8 cellular contexts compared by ENCODE assay signal in the genomic region with DNA sequence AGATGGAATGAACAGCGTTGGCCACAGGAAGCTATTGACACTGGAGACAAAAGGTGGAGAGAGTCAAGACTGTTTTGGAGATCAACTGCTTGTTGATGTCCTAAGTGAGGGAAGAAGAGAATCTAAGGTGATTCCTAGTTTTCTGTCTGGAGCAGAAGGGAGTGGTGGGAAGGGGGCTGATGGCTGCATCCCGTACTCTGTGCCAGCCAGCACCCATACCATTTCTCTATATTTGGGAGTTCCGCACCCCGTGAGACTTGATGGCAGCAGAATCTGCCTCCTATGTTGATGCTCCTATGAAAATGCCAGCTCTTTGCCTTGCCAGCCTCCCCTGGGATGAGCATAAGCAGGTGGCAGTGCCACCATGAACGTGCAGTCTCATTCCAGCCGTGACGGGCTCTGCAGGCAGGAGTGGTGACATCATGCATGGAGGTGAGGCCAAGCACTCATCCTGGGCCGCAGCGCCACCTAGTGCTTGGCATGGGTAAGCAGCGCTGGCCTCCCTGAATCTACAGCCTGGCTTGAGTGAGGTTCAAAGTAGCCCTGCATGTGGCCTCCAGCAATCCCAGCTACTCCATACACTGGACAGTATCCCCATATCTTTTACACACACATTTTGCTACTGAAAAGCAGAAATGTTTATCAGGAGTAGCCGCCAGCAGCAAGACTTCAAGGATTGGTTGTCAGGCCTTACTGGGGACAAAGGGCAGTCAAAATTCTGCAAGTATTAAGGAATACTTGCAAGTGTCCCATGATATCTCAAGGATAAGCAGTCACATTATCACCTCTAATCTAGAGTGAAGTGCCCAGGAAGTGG. TPM values are rescaled to one million over a fixed set of nuclear protein-coding genes. Genes with fewer than 3 reads are reported as not detected.
DNase-seq lines count a peak whose midpoint lies in the region; ATAC-seq and TF ChIP-seq lines count a peak whose summit lies in the region.

No MANE protein-coding gene starts in this region.

- no peak overlapping the region for H3K4me3 ChIP-seq in KMS-11 (IDR thresholded peaks at IDR 0.05; ENCODE audit: insufficient read depth, low read depth, low read length)
- no peak overlapping the region for H3K4me3 ChIP-seq in fibroblast of lung (replicated peaks in 1 of 4; ENCODE audit: control extremely low read depth in 1 of 4, insufficient read depth in 1 of 4, low read depth in 3 of 4, low read length in 4 of 4)

- no peaks in the 10 kb centered on the region for H4K20me1 ChIP-seq in KMS-11 (ENCODE audit: insufficient read depth)
- H4K20me1 ChIP-seq in fibroblast of lung (ENCODE audit: control insufficient read depth, extremely low read depth, insufficient read depth, low read length): no peaks in the 10 kb centered on the region

- H3K4me1 ChIP-seq in KMS-11 (ENCODE audit: low read depth, poor library complexity, severe bottlenecking): peaks cover 6% of the 10 kb centered on the region
- peaks cover 3% of the 10 kb centered on the region for H3K4me1 ChIP-seq in fibroblast of lung (ENCODE audit: control insufficient read depth, extremely low read depth, insufficient read depth, low read length)

- H3K9ac ChIP-seq in KMS-11: no peak overlapping the region
- H3K9ac ChIP-seq in fibroblast of lung (ENCODE audit: insufficient read depth, low read length): no peak overlapping the region

- peaks cover 16% of the 10 kb centered on the region for H3K4me1 Mint-ChIP-seq in activated T-cell treated with anti-CD3 and anti-CD28 coated beads, Interleukin-2, amount 50 U/mL, for 4 hours (ENCODE audit: low read depth)
- H3K4me1 Mint-ChIP-seq in nephron: peaks cover 10% of the 10 kb centered on the region

- H3K9me3 ChIP-seq in fibroblast of lung (ENCODE audit: control insufficient read depth, insufficient read depth, low read depth, low read length): no peaks in the 10 kb centered on the region

- no peak overlapping the region for H3K4me3 Mint-ChIP-seq in activated T-cell treated with anti-CD3 and anti-CD28 coated beads, Interleukin-2, amount 50 U/mL, for 4 hours
- peak overlapping the region in 2 of 3 experiments; percentile 26 to 39 for H3K4me3 Mint-ChIP-seq in nephron

- no peaks in the 10 kb centered on the region for H3K79me2 ChIP-seq in KMS-11 (ENCODE audit: insufficient read depth, low read depth)
- H3K79me2 ChIP-seq in fibroblast of lung (ENCODE audit: control insufficient read depth, insufficient read depth, low read length): no peaks in the 10 kb centered on the region

- H2AFZ ChIP-seq in KMS-11 (ENCODE audit: low read depth): peak overlapping the region; percentile 45; the same call in 1 of the 2 replicates
- H2AFZ ChIP-seq in fibroblast of lung (ENCODE audit: low read length): peak overlapping the region; percentile 29

- no peak overlapping the region for H3K27ac ChIP-seq in KMS-11
- no peak overlapping the region for H3K27ac ChIP-seq in fibroblast of lung (ENCODE audit: insufficient read depth, low read length)

- H3K9me3 Mint-ChIP-seq in activated T-cell treated with anti-CD3 and anti-CD28 coated beads, Interleukin-2, amount 50 U/mL, for 4 hours: no peaks in the 10 kb centered on the region
- no peaks in the 10 kb centered on the region for H3K9me3 Mint-ChIP-seq in nephron

- TF ChIP-seq CTCF in KMS-11 (conservative IDR thresholded peaks at IDR 0.05; ENCODE audit: low read depth, low read length): peak; percentile 98
- peak; percentile 89 to 99 for TF ChIP-seq CTCF in fibroblast of lung (conservative IDR thresholded peaks at IDR 0.05 in 1 of 2, IDR thresholded peaks at IDR 0.05 in 1 of 2; ENCODE audit: low read depth in 1 of 2, low read length in 2 of 2)
- peak; percentile 88 to 93 (median 90) for TF ChIP-seq CTCF in nephron (IDR thresholded peaks at IDR 0.05; ENCODE audit: unreplicated experiment in 3 of 3)

- H3K27me3 Mint-ChIP-seq in activated T-cell treated with anti-CD3 and anti-CD28 coated beads, Interleukin-2, amount 50 U/mL, for 4 hours (ENCODE audit: low read depth): peaks cover 9% of the 10 kb centered on the region
- H3K27me3 Mint-ChIP-seq in nephron (ENCODE audit: low read depth): peaks cover 11% of the 10 kb centered on the region

- no peaks in the 10 kb centered on the region for H3K27me3 ChIP-seq in KMS-11 (ENCODE audit: insufficient read depth, low read depth)
- peaks cover 4% of the 10 kb centered on the region for H3K27me3 ChIP-seq in fibroblast of lung (ENCODE audit: control insufficient read depth, insufficient read depth, low read length)

- H3K36me3 Mint-ChIP-seq in activated T-cell treated with anti-CD3 and anti-CD28 coated beads, Interleukin-2, amount 50 U/mL, for 4 hours (ENCODE audit: insufficient read depth): no peaks in the 10 kb centered on the region
- H3K36me3 Mint-ChIP-seq in nephron (ENCODE audit: low read depth): peaks cover 8% of the 10 kb centered on the region

- H3K27ac Mint-ChIP-seq in nephron: peak overlapping the region; percentile 20 to 51 (median 32)

- peak overlapping the region; percentile 35; the same call in 1 of the 2 replicates for H3K4me2 ChIP-seq in KMS-11
- H3K4me2 ChIP-seq in fibroblast of lung (ENCODE audit: extremely low read depth, insufficient read depth, low read length): peak overlapping the region; percentile 69

- DNase-seq in DMS153 treated with DMSO at 0.1 percent for 48 hours (lab: John Stamatoyannopoulos, UW; ENCODE audit: unreplicated experiment): peak; percentile 66
- DNase-seq in activated T-cell treated with anti-CD3 and anti-CD28 coated beads, Interleukin-2, amount 50 U/mL, for 4 hours: peak; percentile 73
- peak; percentile 72 to 73 for DNase-seq in fibroblast of lung (ENCODE audit: low read depth in 2 of 2)
- DNase-seq in stimulated activated naive CD4-positive, alpha-beta T cell (lab: John Stamatoyannopoulos, UW): peak; percentile 42 to 72 (median 56)

- peak; percentile 95 for ATAC-seq in GM21717 (IDR thresholded peaks at IDR 0.05; ENCODE audit: unreplicated experiment)
- peak; percentile 99 for ATAC-seq in activated T-cell treated with anti-CD3 and anti-CD28 coated beads, Interleukin-2, amount 50 U/mL, for 4 hours

- H3K36me3 ChIP-seq in KMS-11 (ENCODE audit: insufficient read depth) (no peaks in the 10 kb centered on the region), fibroblast of lung (ENCODE audit: control insufficient read depth, insufficient read depth, low read length) (no peaks in the 10 kb centered on the region)

TF ChIP-seq in PFSK-1, 5 proteins besides CTCF, POLR2A, EP300 and RAD21:
- TF ChIP-seq TAF1 (IDR thresholded peaks at IDR 0.05; ENCODE audit: borderline replicate concordance, insufficient read depth, low read length) (no peak), FOXP2 (optimal IDR thresholded peaks at IDR 0.05; ENCODE audit: borderline replicate concordance, extremely low read depth, extremely low read length, insufficient read depth) (peak; percentile 94)

RNA-seq across cellular contexts. Expression of a gene that starts 43.0 kb away (rescaled TPM):
- polyA plus RNA-seq in PFSK-1 (2012; ENCODE audit: insufficient read length, low read depth): 2.5 TPM
- total RNA-seq in activated T-cell treated with anti-CD3 and anti-CD28 coated beads, Interleukin-2, amount 50 U/mL, for 4 hours: 1 to 10 TPM in 2 of 3 donors, under 1 TPM in 1; 0.76 to 1.4 (median 1.1) TPM
- total RNA-seq in fibroblast of lung: 0.17 and 0.26 TPM in 2 replicates
- 0.27 and 0.86 TPM in 2 replicates for polyA plus RNA-seq in fibroblast of lung
- 0.49 and 0.68 TPM in 2 replicates for polyA plus RNA-seq in fibroblast of lung (2012)
- 1.7 and 6.1 TPM in 2 replicates for polyA minus RNA-seq in fibroblast of lung (ENCODE audit: low replicate concordance)
